Comparison of ENCODE assay signal across 21 cellular contexts in the genomic region with DNA sequence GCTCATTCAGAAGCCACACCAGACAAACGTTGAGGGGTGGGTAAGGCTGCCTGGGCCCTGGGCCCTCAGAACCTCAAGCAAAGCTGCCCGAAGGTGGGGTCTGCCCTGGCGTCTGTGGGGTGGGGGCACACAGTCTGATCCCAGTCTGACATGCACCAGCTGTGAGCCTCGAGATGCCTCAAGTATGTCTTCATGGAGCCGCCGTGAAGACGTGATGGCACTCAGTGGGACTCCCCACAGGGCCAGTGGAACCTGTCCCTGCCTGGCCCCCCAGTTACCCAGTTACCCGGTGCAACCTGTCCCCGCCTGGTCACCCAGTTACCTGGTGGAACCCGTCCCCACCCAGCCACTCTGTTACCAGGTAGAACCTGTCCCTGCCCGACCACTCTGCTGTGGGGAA.
"Had no signal": no experiment of that assay in that cellular context is flagged by ENCODE, and none has a peak within 500 bp of the region (broad histone marks: within the 10 kb centered on the region; RNA-seq: fewer than 3 reads in every experiment).

No MANE protein-coding gene starts in this region.

- DNase-seq: cortex of kidney; effector memory CD8-positive, alpha-beta T cell; erythroblast; hypothalamus; immature natural killer cell; islet precursor cell; left ventricle myocardium superior; lower lobe of right lung; natural killer cell; stimulated activated CD4-positive, alpha-beta T cell treated with anti-CD3 and anti-CD28 coated beads, Interleukin-2, amount 100 ng/mL, for 24 hours; stimulated activated CD4-positive, alpha-beta T cell treated with anti-CD3 and anti-CD28 coated beads, Interleukin-4, amount 100 ng/mL, for 24 hours; stimulated activated naive CD4-positive, alpha-beta T cell; stimulated activated naive CD8-positive, alpha-beta T cell treated with anti-CD3 and anti-CD28 coated beads, Interleukin-15, amount 100 ng/mL, for 72 hours; thyroid gland; trophoblast cell had no signal

- H3K4me2 ChIP-seq: smooth muscle cell had no signal

- H3K27me3 ChIP-seq: neutrophil, right atrium auricular region, thyroid gland had no signal

- H3K36me3 ChIP-seq: lower lobe of right lung, neutrophil, right atrium auricular region, thyroid gland had no signal

- H3K4me1 ChIP-seq: lower lobe of right lung, parathyroid adenoma, right atrium auricular region, thyroid gland had no signal

- H3K9ac ChIP-seq: parathyroid adenoma had no signal

- H3K27ac ChIP-seq: lower lobe of right lung, neutrophil, parathyroid adenoma, right atrium auricular region, thyroid gland had no signal

- H3K4me3 ChIP-seq: lower lobe of right lung, right atrium auricular region, smooth muscle cell, thyroid gland had no signal

- H3K9me3 ChIP-seq: lower lobe of right lung, neutrophil, right atrium auricular region, thyroid gland had no signal

- FAIRE-seq: endometrium, frontal cortex had no signal
